Comparison of ENCODE assay signal across 22 cellular contexts in the genomic region with DNA sequence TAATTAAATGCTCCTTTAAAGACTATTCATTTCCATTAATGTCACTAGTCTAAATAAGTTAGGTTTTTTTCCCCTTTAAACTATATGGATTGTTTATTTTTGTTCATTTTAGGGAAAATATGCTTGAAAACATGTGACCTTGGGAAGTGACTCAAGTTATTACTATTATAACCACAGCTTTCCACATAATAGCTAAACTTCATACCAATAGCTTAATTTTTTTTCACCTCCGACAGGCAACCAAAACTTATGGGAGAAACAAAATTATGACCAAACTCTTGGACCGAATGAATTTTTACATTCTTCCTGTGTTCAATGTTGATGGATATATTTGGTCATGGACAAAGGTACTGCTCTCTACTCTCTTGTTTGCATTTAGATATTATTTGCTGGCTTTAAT. TPM values are rescaled to one million over a fixed set of nuclear protein-coding genes. Genes with fewer than 3 reads are reported as not detected.
"Had no signal": no experiment of that assay in that cellular context is flagged by ENCODE, and none has a peak within 500 bp of the region (broad histone marks: within the 10 kb centered on the region; RNA-seq: fewer than 3 reads in every experiment).

No MANE protein-coding gene starts in this region.

- FAIRE-seq: endometrium had no signal

- H3K9me3 ChIP-seq: ascending aorta, gastroesophageal sphincter, heart right ventricle, psoas muscle, right lobe of liver, spleen, suprapubic skin, upper lobe of left lung had no signal

- DNase-seq: activated CD4-positive, alpha-beta T cell treated with anti-CD3 and anti-CD28 coated beads for 4 hours; activated CD8-positive, alpha-beta memory T cell treated with anti-CD3 and anti-CD28 coated beads, Interleukin-2, amount 50 U/mL, for 4 hours; activated CD8-positive, alpha-beta T cell treated with anti-CD3 and anti-CD28 coated beads for 36 hours; activated naive CD4-positive, alpha-beta T cell treated with Interleukin-2 at 50 U/mL for 16 hours; activated naive CD8-positive, alpha-beta T cell treated with anti-CD3 and anti-CD28 coated beads, Interleukin-2, amount 50 U/mL, for 24 hours; heart right ventricle; islet precursor cell; midbrain; psoas muscle; right lobe of liver; spleen; upper lobe of left lung had no signal

- H3K27ac ChIP-seq: ascending aorta, gastroesophageal sphincter, heart right ventricle, psoas muscle, right lobe of liver, spleen, suprapubic skin, upper lobe of left lung had no signal

- H3K36me3 ChIP-seq: ascending aorta, gastroesophageal sphincter, heart right ventricle, right lobe of liver, spleen, suprapubic skin, upper lobe of left lung had no signal

- H3K4me3 ChIP-seq: ascending aorta, gastroesophageal sphincter, heart right ventricle, lung, psoas muscle, right lobe of liver, spleen, suprapubic skin, upper lobe of left lung had no signal

- ATAC-seq: activated CD8-positive, alpha-beta T cell treated with anti-CD3 and anti-CD28 coated beads for 36 hours; activated naive CD8-positive, alpha-beta T cell treated with anti-CD3 and anti-CD28 coated beads, Interleukin-2, amount 50 U/mL, for 24 hours; esophagus mucosa; gastroesophageal sphincter; heart right ventricle; psoas muscle had no signal

- H3K27me3 ChIP-seq: ascending aorta, gastroesophageal sphincter, right lobe of liver, suprapubic skin, upper lobe of left lung had no signal

- H3K4me1 ChIP-seq: ascending aorta, gastroesophageal sphincter, heart right ventricle, right lobe of liver, spleen, suprapubic skin, upper lobe of left lung had no signal

RNA-seq across cellular contexts. Expression of gene CPA3, which starts 16.2 kb away (rescaled TPM):
- total RNA-seq: activated CD8-positive, alpha-beta T cell treated with anti-CD3 and anti-CD28 coated beads for 36 hours; activated T-helper 1 cell treated with anti-CD3 and anti-CD28 coated beads, Interleukin-12 subunit alpha, Interleukin-12 subunit beta, Interleukin-2, Interleukin-4 antibody, amounts not matched to agents 30 ng/mL and 10 ng/mL and 1 ng/mL, durations not matched to agents 14 hours and 24 hours and 36 hours; ascending aorta; neural crest cell; osteocyte had no signal

RNA-seq across cellular contexts. Expression of gene CPB1, which starts 53.7 kb away (rescaled TPM):
- total RNA-seq: activated CD8-positive, alpha-beta T cell treated with anti-CD3 and anti-CD28 coated beads for 36 hours; activated T-helper 1 cell treated with anti-CD3 and anti-CD28 coated beads, Interleukin-12 subunit alpha, Interleukin-12 subunit beta, Interleukin-2, Interleukin-4 antibody, amounts not matched to agents 30 ng/mL and 10 ng/mL and 1 ng/mL, durations not matched to agents 14 hours and 24 hours and 36 hours; cardiac septum; esophagus mucosa; neural crest cell; osteocyte; suprapubic skin had no signal
